21 cellular contexts compared by ENCODE assay signal in genomic region chr11:8442301-8442700, GRCh38.
A peak's percentile ranks its signal among the peaks of the same experiment; 100 is the strongest.
DNase-seq lines count a peak whose midpoint lies in the region; ATAC-seq, FAIRE-seq and TF ChIP-seq lines count a peak whose summit lies in the region.
"Had no signal": no experiment of that assay in that cellular context is flagged by ENCODE, and none has a peak within 500 bp of the region (broad histone marks: within the 10 kb centered on the region; RNA-seq: fewer than 3 reads in every experiment).

No MANE protein-coding gene starts in this region.

- H3K4me1 ChIP-seq in HepG2 (ENCODE audit: insufficient read depth, low read length) = peaks cover 9% of the 10 kb centered on the region; the same call in 1 of the 2 replicates
- no peaks in the 10 kb centered on the region for H3K4me1 ChIP-seq in right lobe of liver
- H3K4me1 ChIP-seq: upper lobe of left lung had no signal

- no peaks in the 10 kb centered on the region for H3K79me2 ChIP-seq in HepG2 (ENCODE audit: insufficient read depth, low read length)

- TF ChIP-seq POLR2A in HepG2 (IDR thresholded peaks at IDR 0.05; ENCODE audit: insufficient read depth in 1 of 2, low read depth in 2 of 2, low read length in 2 of 2) (no peak), right lobe of liver (IDR thresholded peaks at IDR 0.05) (no peak)

- TF ChIP-seq EP300 in HepG2 (IDR thresholded peaks at IDR 0.05; ENCODE audit: low read depth in 2 of 2, low read length in 2 of 2) = no peak
- TF ChIP-seq EP300 in HepG2 (CRISPR knock-in tag; IDR thresholded peaks at IDR 0.05; ENCODE audit: borderline replicate concordance) = no peak

- intact Hi-C loops in HepG2 (cut with micrococcal nuclease; ENCODE audit: unreplicated experiment) = no loop called here
- intact Hi-C loops in right lobe of liver (cut with DNase I) = no loop called here

- no peaks in the 10 kb centered on the region for H3K36me3 Mint-ChIP-seq in effector memory CD8-positive, alpha-beta T cell (ENCODE audit: insufficient read depth)

- H3K4me3 ChIP-seq in HepG2 (replicated peaks in 1 of 3; ENCODE audit: insufficient read depth in 1 of 3, low read depth in 2 of 3, low read length in 3 of 3) (no peak overlapping the region), right lobe of liver (no peak overlapping the region), choroid plexus epithelial cell (ENCODE audit: low read depth, low read length) (no peak overlapping the region)
- H3K4me3 ChIP-seq: cardiac muscle cell, PC-9, upper lobe of left lung had no signal

- no peaks in the 10 kb centered on the region for H3K4me1 Mint-ChIP-seq in effector memory CD8-positive, alpha-beta T cell (ENCODE audit: low read depth in 2 of 2)
- H3K4me1 Mint-ChIP-seq: activated CD4-positive, alpha-beta memory T cell treated with anti-CD3 and anti-CD28 coated beads, Interleukin-2, amount 10 ng/mL, durations not matched to agents 7 days and 5 days had no signal

- H2AFZ ChIP-seq in HepG2 (ENCODE audit: low read length) = no peak overlapping the region
- H2AFZ ChIP-seq: PC-9 had no signal

- CTCF ChIA-PET in HepG2 (lab: Yijun Ruan, JAX; ENCODE audit: low intra/inter-chr PET ratio, low total read pairs) = no interaction called here

- peak; percentile 31; the same call in 1 of the 3 replicates for ATAC-seq in HepG2
- ATAC-seq in right lobe of liver = no peak
- no peak for ATAC-seq in effector memory CD8-positive, alpha-beta T cell (replicated peaks)
- ATAC-seq in HG03025 (IDR thresholded peaks at IDR 0.05; ENCODE audit: low FRiP score, unreplicated experiment) = no peak
- ATAC-seq: stimulated activated naive CD8-positive, alpha-beta T cell treated with anti-CD3 and anti-CD28 coated beads, Interleukin-15, Interleukin-2, amounts not matched to agents 100 U/mL and 50 U/mL, for 24 hours had no signal

- H3K9ac ChIP-seq in HepG2 (ENCODE audit: insufficient read depth, low read depth, low read length) = no peak overlapping the region

- no peaks in the 10 kb centered on the region for H3K27me3 ChIP-seq in HepG2 (ENCODE audit: control insufficient read depth in 1 of 2, insufficient read depth in 2 of 2, low read length in 2 of 2)
- H3K27me3 ChIP-seq in right lobe of liver = no peaks in the 10 kb centered on the region
- H3K27me3 ChIP-seq: cardiac muscle cell, upper lobe of left lung had no signal

- in situ Hi-C loops in HepG2 (cut with HindIII; ENCODE audit: extremely low pct_ligation_motif_present, low pct_unique_long_range_greater_than_20kb) = no loop called here

- H3K27ac Mint-ChIP-seq in effector memory CD8-positive, alpha-beta T cell = no peak overlapping the region
- H3K27ac Mint-ChIP-seq: activated CD4-positive, alpha-beta memory T cell treated with anti-CD3 and anti-CD28 coated beads, Interleukin-2, amount 10 ng/mL, durations not matched to agents 7 days and 5 days; activated T-helper 1 cell treated with anti-CD3 and anti-CD28 coated beads, Interleukin-12 subunit alpha, Interleukin-12 subunit beta, Interleukin-2, Interleukin-4 antibody, amounts not matched to agents 30 ng/mL and 10 ng/mL and 1 ng/mL, durations not matched to agents 14 hours and 24 hours and 36 hours had no signal

- FAIRE-seq in HepG2 (lab: Jason Lieb, UNC) = no peak
- FAIRE-seq: TTC549 had no signal

- DNase-seq in HepG2 (ENCODE audit: low spot score) = peak; percentile 7
- no peak for DNase-seq in right lobe of liver
- DNase-seq in NCI-H69 (lab: John Stamatoyannopoulos, UW) = peak; percentile 88
- DNase-seq in choroid plexus epithelial cell (ENCODE audit: low read depth) = peak; percentile 19
- DNase-seq in NCI-H2107 treated with DMSO at 0.1 percent for 48 hours (lab: John Stamatoyannopoulos, UW; ENCODE audit: unreplicated experiment) = no peak
- DNase-seq in effector memory CD8-positive, alpha-beta T cell = no peak
- DNase-seq in SHP77 (lab: John Stamatoyannopoulos, UW) = no peak
- DNase-seq: 8988T; activated CD4-positive, alpha-beta memory T cell treated with anti-CD3 and anti-CD28 coated beads, Interleukin-2, amount 10 ng/mL, durations not matched to agents 7 days and 5 days; DMS79; KBM-7; NCI-H1048; NCI-H345; PC-9; stimulated activated naive CD8-positive, alpha-beta T cell treated with anti-CD3 and anti-CD28 coated beads, Interleukin-15, Interleukin-2, amounts not matched to agents 100 U/mL and 50 U/mL, for 24 hours; upper lobe of left lung had no signal

- H3K36me3 ChIP-seq in HepG2 (replicated peaks in 1 of 2; ENCODE audit: control insufficient read depth in 1 of 2, insufficient read depth in 2 of 2, low read length in 2 of 2) = no peaks in the 10 kb centered on the region
- H3K36me3 ChIP-seq in right lobe of liver = no peaks in the 10 kb centered on the region
- H3K36me3 ChIP-seq: cardiac muscle cell, upper lobe of left lung had no signal

- no peaks in the 10 kb centered on the region for H4K20me1 ChIP-seq in HepG2 (ENCODE audit: insufficient read depth, low read length)

- no peak overlapping the region for H3K4me2 ChIP-seq in HepG2 (ENCODE audit: low read depth, low read length)
- H3K4me2 ChIP-seq: PC-9 had no signal

- POLR2A ChIA-PET in HepG2 (lab: Yijun Ruan, JAX) = no interaction called here

- H3K4me3 Mint-ChIP-seq in effector memory CD8-positive, alpha-beta T cell = no peak overlapping the region
- H3K4me3 Mint-ChIP-seq: activated CD4-positive, alpha-beta memory T cell treated with anti-CD3 and anti-CD28 coated beads, Interleukin-2, amount 10 ng/mL, durations not matched to agents 7 days and 5 days; activated T-helper 1 cell treated with anti-CD3 and anti-CD28 coated beads, Interleukin-12 subunit alpha, Interleukin-12 subunit beta, Interleukin-2, Interleukin-4 antibody, amounts not matched to agents 30 ng/mL and 10 ng/mL and 1 ng/mL, durations not matched to agents 14 hours and 24 hours and 36 hours had no signal

- TF ChIP-seq CTCF in HepG2 (CRISPR knock-in tag; IDR thresholded peaks at IDR 0.05) (no peak), right lobe of liver (IDR thresholded peaks at IDR 0.05) (no peak), choroid plexus epithelial cell (conservative IDR thresholded peaks at IDR 0.05; ENCODE audit: low read depth, low read length) (no peak)

- H3K9me3 ChIP-seq in HepG2 (ENCODE audit: low read length) (no peaks in the 10 kb centered on the region), right lobe of liver (no peaks in the 10 kb centered on the region)
- H3K9me3 ChIP-seq: upper lobe of left lung had no signal

- 35% methylated on average over 4 of the region's 4 CpGs for WGBS in HepG2 (ENCODE audit: low lambda C conversion rate)
- 16% methylated on average over 3 of the region's 4 CpGs for WGBS in right lobe of liver (ENCODE audit: insufficient coverage, low coverage, low lambda C conversion rate, missing lambda C conversion rate)

- H3K27ac ChIP-seq in HepG2 (ENCODE audit: extremely low read length, insufficient read depth, low read length) = no peak overlapping the region
- no peak overlapping the region for H3K27ac ChIP-seq in right lobe of liver
- H3K27ac ChIP-seq: C4-2B, cardiac muscle cell, PC-9, upper lobe of left lung had no signal

- H3K9me3 Mint-ChIP-seq in effector memory CD8-positive, alpha-beta T cell = no peaks in the 10 kb centered on the region
- H3K9me3 Mint-ChIP-seq: activated CD4-positive, alpha-beta memory T cell treated with anti-CD3 and anti-CD28 coated beads, Interleukin-2, amount 10 ng/mL, durations not matched to agents 7 days and 5 days; activated T-helper 1 cell treated with anti-CD3 and anti-CD28 coated beads, Interleukin-12 subunit alpha, Interleukin-12 subunit beta, Interleukin-2, Interleukin-4 antibody, amounts not matched to agents 30 ng/mL and 10 ng/mL and 1 ng/mL, durations not matched to agents 14 hours and 24 hours and 36 hours had no signal

- no peaks in the 10 kb centered on the region for H3K27me3 Mint-ChIP-seq in effector memory CD8-positive, alpha-beta T cell

- BruUV-seq in HepG2 (replicated peaks; lab: Mats Ljungman, UMichigan) = no TSS peak

- no peak for TF ChIP-seq RAD21 in HepG2 (CRISPR knock-in tag; IDR thresholded peaks at IDR 0.05)

TF ChIP-seq in HepG2, 621 proteins besides CTCF, POLR2A, EP300 and RAD21:
- no peak for TF ChIP-seq KAT8 (CRISPR knock-in tag; IDR thresholded peaks at IDR 0.05)
- TF ChIP-seq NRL (CRISPR knock-in tag; IDR thresholded peaks at IDR 0.05; ENCODE audit: borderline replicate concordance) = no peak
- no peak for TF ChIP-seq TCF7 (IDR thresholded peaks at IDR 0.05; ENCODE audit: low read depth)
- TF ChIP-seq, protein P1, sequence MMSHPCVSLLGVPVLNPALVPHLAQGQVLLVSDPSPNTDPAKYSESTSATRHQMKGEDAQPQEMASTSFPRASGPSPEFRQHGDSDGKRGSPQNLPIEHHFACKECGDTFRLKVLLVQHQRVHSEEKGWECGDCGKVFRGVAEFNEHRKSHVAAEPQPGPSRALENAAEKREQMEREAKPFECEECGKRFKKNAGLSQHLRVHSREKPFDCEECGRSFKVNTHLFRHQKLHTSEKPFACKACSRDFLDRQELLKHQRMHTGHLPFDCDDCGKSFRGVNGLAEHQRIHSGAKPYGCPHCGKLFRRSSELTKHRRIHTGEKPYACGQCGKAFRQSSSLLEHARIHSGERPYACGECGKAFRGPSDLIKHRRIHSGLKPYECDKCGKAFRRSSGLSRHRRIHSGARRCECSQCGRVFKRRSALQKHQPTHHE (CRISPR knock-in tag; IDR thresholded peaks at IDR 0.05; ENCODE audit: borderline replicate concordance) = no peak
- no peak for TF ChIP-seq IKZF1 (IDR thresholded peaks at IDR 0.05)
- TF ChIP-seq JUN (CRISPR knock-in tag; IDR thresholded peaks at IDR 0.05) = no peak

Comparison
In these comparisons a context has a peak if more than half of its experiments do, and no peak if none do; other contexts are left out.
1. DNase-seq: peak in HepG2 (single experiment), NCI-H69 (single experiment) and choroid plexus epithelial cell (single experiment); none in right lobe of liver (0 of 3), NCI-H2107 treated with DMSO at 0.1 percent for 48 hours (single experiment), effector memory CD8-positive, alpha-beta T cell (0 of 3) and SHP77 (0 of 2).